ENCODE assay signal across 1 cellular context in the genomic region with DNA sequence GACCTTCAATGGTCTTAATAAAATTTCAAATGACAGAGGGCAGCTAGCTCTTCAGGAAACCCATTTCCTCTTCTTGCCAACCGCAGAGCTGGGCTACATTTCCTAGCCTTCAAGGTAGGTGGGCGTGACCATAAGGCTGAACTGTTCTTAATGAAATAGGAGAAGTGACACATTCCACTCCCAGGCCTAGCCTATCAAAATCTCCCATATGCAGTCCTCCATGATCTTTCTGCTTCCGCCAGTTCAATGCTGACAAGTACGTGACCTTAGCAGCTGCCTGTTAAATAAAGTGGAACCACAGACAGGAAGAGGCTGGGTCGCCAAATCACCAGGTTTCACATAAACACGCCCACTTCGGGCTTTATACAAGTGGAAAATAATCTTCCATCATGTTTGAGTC.
TF ChIP-seq lines count a peak whose summit lies in the region.

No MANE protein-coding gene starts in this region.

TF ChIP-seq in HepG2, 621 proteins besides CTCF, POLR2A, EP300 and RAD21:
- TF ChIP-seq HDAC2 (CRISPR knock-in tag; IDR thresholded peaks at IDR 0.05) (no peak), ZNF180 (CRISPR knock-in tag; IDR thresholded peaks at IDR 0.05; ENCODE audit: borderline replicate concordance, low read depth) (no peak), ZNF562 (CRISPR knock-in tag; IDR thresholded peaks at IDR 0.05; ENCODE audit: borderline replicate concordance) (no peak), ZNF564 (CRISPR knock-in tag; IDR thresholded peaks at IDR 0.05) (no peak), ZNF660 (CRISPR knock-in tag; IDR thresholded peaks at IDR 0.05; ENCODE audit: borderline replicate concordance, low read depth) (no peak), ZNF235 (CRISPR knock-in tag; IDR thresholded peaks at IDR 0.05; ENCODE audit: borderline replicate concordance) (no peak)
TF ChIP-seq in HepG2: peak in this region for 0.
